Comparison of ENCODE assay signal across 20 cellular contexts in the genomic region with DNA sequence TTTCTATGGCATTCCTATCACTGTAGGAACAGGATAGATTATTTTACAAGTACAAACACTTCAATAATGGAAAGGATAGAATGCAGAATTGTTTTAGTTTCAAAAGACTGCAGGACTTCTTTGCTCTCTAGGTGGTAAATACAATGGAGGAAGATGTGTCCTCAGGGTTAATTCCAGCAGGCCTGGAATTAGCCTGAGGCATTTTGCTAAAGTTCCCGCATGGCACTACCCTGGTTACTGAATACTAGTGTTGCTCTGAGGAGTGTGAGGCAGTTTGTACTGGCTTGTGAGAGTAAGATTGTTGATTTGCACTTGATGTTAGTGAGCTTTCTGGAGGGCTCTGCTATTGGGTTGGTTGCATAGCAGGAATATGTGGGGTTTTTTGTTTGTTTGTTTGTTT.
"Had no signal": no experiment of that assay in that cellular context is flagged by ENCODE, and none has a peak within 500 bp of the region (broad histone marks: within the 10 kb centered on the region; RNA-seq: fewer than 3 reads in every experiment).

No MANE protein-coding gene starts in this region.

- H3K27me3 ChIP-seq: testis, vagina had no signal

- H3K27ac ChIP-seq: left ventricle myocardium inferior, parathyroid adenoma, testis, vagina, WERI-Rb-1 had no signal

- H3K4me3 Mint-ChIP-seq: activated naive CD8-positive, alpha-beta T cell; activated T-cell treated with anti-CD3 and anti-CD28 coated beads, Interleukin-2, amount 50 U/mL, for 4 hours; nephron progenitor cell; stimulated activated naive B cell treated with anti-CD40 and anti-IgM and Interleukin-4, amounts not matched to agents 10 μg/mL and 1 μg/mL and 100 μg/mL, for 72 hours had no signal

- H3K27me3 Mint-ChIP-seq: stimulated activated naive B cell treated with anti-CD40 and anti-IgM and Interleukin-4, amounts not matched to agents 10 μg/mL and 1 μg/mL and 100 μg/mL, for 72 hours; type B pancreatic cell had no signal

- H3K9me3 ChIP-seq: left ventricle myocardium inferior, testis, vagina had no signal

- H3K9me3 Mint-ChIP-seq: activated T-cell treated with anti-CD3 and anti-CD28 coated beads, Interleukin-2, amount 50 U/mL, for 4 hours; activated T-helper 2 cell treated with anti-CD3 and anti-CD28 coated beads, Interferon-gamma antibody, Interleukin-2, Interleukin-4, amounts not matched to agents 10 μg/mL and 5 μg/mL and 100 μg/mL, durations not matched to agents 14 hours and 24 hours and 36 hours; immature natural killer cell; stimulated activated naive B cell treated with anti-CD40 and anti-IgM and Interleukin-4, amounts not matched to agents 10 μg/mL and 1 μg/mL and 100 μg/mL, for 72 hours had no signal

- DNase-seq: activated CD4-positive, alpha-beta T cell treated with anti-CD3 and anti-CD28 coated beads for 1 hour; activated CD8-positive, alpha-beta memory T cell treated with anti-CD3 and anti-CD28 coated beads, Interleukin-2, amount 50 U/mL, for 48 hours; activated naive CD4-positive, alpha-beta T cell; activated T-cell treated with anti-CD3 and anti-CD28 coated beads, Interleukin-2, amount 50 U/mL, for 4 hours; effector memory CD4-positive, alpha-beta T cell; left ventricle myocardium inferior; nucleus accumbens; stimulated activated CD4-positive, alpha-beta T cell treated with anti-CD3 and anti-CD28 coated beads, Interleukin-15, amount 100 ng/mL, for 24 hours; stimulated activated CD8-positive, alpha-beta memory T cell treated with anti-CD3 and anti-CD28 coated beads, Interleukin-4, amount 100 ng/mL, for 48 hours; stimulated activated naive B cell treated with anti-CD40 and anti-IgM and Interleukin-4, amounts not matched to agents 10 μg/mL and 1 μg/mL and 100 μg/mL, for 72 hours; testis; WERI-Rb-1 had no signal

- H3K36me3 Mint-ChIP-seq: activated naive CD8-positive, alpha-beta T cell; stimulated activated naive B cell treated with anti-CD40 and anti-IgM and Interleukin-4, amounts not matched to agents 10 μg/mL and 1 μg/mL and 100 μg/mL, for 72 hours had no signal

- H3K27ac Mint-ChIP-seq: activated naive CD8-positive, alpha-beta T cell; activated T-helper 2 cell treated with anti-CD3 and anti-CD28 coated beads, Interferon-gamma antibody, Interleukin-2, Interleukin-4, amounts not matched to agents 10 μg/mL and 5 μg/mL and 100 μg/mL, durations not matched to agents 14 hours and 24 hours and 36 hours; nephron progenitor cell; stimulated activated naive B cell treated with anti-CD40 and anti-IgM and Interleukin-4, amounts not matched to agents 10 μg/mL and 1 μg/mL and 100 μg/mL, for 72 hours had no signal

- ATAC-seq: activated T-cell treated with anti-CD3 and anti-CD28 coated beads, Interleukin-2, amount 50 U/mL, for 4 hours; sciatic nerve had no signal
